In the genomic region with DNA sequence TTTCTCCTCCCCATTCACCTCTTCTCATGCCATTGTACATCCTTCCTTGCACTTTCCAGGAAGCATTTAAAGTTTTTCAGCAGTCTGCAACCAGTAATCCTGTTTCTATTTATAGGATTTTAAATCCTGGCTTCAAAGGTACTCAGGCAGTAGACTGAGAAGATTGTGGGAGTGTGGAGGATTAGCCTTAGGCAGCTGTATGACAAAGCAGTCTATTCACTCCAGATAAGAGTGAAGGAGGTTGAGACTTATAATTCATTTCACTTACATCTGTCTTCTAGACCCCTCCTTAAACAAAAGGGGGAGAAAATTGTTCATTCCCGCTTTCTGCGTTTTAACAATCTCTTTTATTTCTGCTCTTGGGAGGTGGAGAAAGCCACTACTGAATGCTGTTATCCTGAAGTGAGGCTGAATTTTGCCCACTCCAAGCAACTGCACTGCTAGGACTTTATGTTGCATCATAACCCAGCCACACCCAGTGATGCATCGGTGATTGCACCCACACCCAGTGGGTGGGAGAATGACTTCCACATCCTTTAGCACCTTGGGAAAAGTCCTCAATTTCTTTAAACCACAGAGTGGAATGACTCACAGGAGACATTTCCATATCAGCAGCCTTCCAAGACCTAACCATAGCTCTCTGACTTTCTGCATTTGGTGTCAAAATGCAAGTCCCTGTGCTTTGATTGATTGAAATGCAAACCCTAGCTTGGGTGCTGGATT, we compare ENCODE assay signal across 9 cellular contexts.
DNase-seq lines count a peak whose midpoint lies in the region; ATAC-seq and TF ChIP-seq lines count a peak whose summit lies in the region.
"Had no signal": no experiment of that assay in that cellular context is flagged by ENCODE, and none has a peak within 500 bp of the region (broad histone marks: within the 10 kb centered on the region; RNA-seq: fewer than 3 reads in every experiment).

No MANE protein-coding gene starts in this region.

- no peak overlapping the region for H3K4me3 Mint-ChIP-seq in activated naive CD8-positive, alpha-beta T cell treated with anti-CD3 and anti-CD28 coated beads, Interleukin-2, amount 50 U/mL, for 24 hours

- H3K27me3 ChIP-seq in HUES48 (ENCODE audit: control insufficient read depth, insufficient read depth, low read length) (no peaks in the 10 kb centered on the region), left lung (no peaks in the 10 kb centered on the region)
- H3K27me3 ChIP-seq: ascending aorta had no signal

- peak overlapping the region; percentile 6 for H3K27ac Mint-ChIP-seq in activated naive CD8-positive, alpha-beta T cell treated with anti-CD3 and anti-CD28 coated beads, Interleukin-2, amount 50 U/mL, for 24 hours

- H3K9me3 ChIP-seq in HUES48 (ENCODE audit: control insufficient read depth, insufficient read depth, low read length) (no peaks in the 10 kb centered on the region), left lung (no peaks in the 10 kb centered on the region)
- H3K9me3 ChIP-seq: ascending aorta had no signal

- H3K27me3 Mint-ChIP-seq in activated naive CD8-positive, alpha-beta T cell treated with anti-CD3 and anti-CD28 coated beads, Interleukin-2, amount 50 U/mL, for 24 hours: no peaks in the 10 kb centered on the region

- peaks cover 21% of the 10 kb centered on the region for H3K4me1 Mint-ChIP-seq in activated naive CD8-positive, alpha-beta T cell treated with anti-CD3 and anti-CD28 coated beads, Interleukin-2, amount 50 U/mL, for 24 hours

- no peaks in the 10 kb centered on the region for H3K36me3 Mint-ChIP-seq in activated naive CD8-positive, alpha-beta T cell treated with anti-CD3 and anti-CD28 coated beads, Interleukin-2, amount 50 U/mL, for 24 hours (ENCODE audit: low read depth)

- H3K9me3 Mint-ChIP-seq in activated naive CD8-positive, alpha-beta T cell treated with anti-CD3 and anti-CD28 coated beads, Interleukin-2, amount 50 U/mL, for 24 hours: peaks cover 5% of the 10 kb centered on the region

- no peak overlapping the region for H3K9ac ChIP-seq in HUES48 (ENCODE audit: low read depth, low read length)

- H3K27ac ChIP-seq in HUES48 (ENCODE audit: low read depth, low read length) (peak overlapping the region; percentile 90), left lung (no peak overlapping the region)
- H3K27ac ChIP-seq: ascending aorta had no signal

- ATAC-seq in activated naive CD8-positive, alpha-beta T cell treated with anti-CD3 and anti-CD28 coated beads, Interleukin-2, amount 50 U/mL, for 24 hours: peak; percentile 75
- ATAC-seq in left lung (peak; percentile 88), GM21526 (IDR thresholded peaks at IDR 0.05; ENCODE audit: low FRiP score, unreplicated experiment) (no peak), HG03442 (IDR thresholded peaks at IDR 0.05; ENCODE audit: unreplicated experiment) (no peak), HG03095 (IDR thresholded peaks at IDR 0.05; ENCODE audit: unreplicated experiment) (no peak)

- TF ChIP-seq CTCF in AG09319 (IDR thresholded peaks at IDR 0.05; ENCODE audit: low read depth, low read length) (no peak), left lung (IDR thresholded peaks at IDR 0.05) (no peak)

- H3K36me3 ChIP-seq in HUES48 (ENCODE audit: control insufficient read depth, insufficient read depth, low read length) (no peaks in the 10 kb centered on the region), left lung (no peaks in the 10 kb centered on the region)
- H3K36me3 ChIP-seq: ascending aorta had no signal

- DNase-seq in AG09319 (ENCODE audit: extremely low read depth, low read depth): peak; percentile 74
- peak; percentile 7 for DNase-seq in activated naive CD8-positive, alpha-beta T cell treated with anti-CD3 and anti-CD28 coated beads, Interleukin-2, amount 50 U/mL, for 24 hours
- peak in 1 of 2 donors; percentile 39 for DNase-seq in left lung
- DNase-seq in inferior parietal cortex (ENCODE audit: extremely low spot score): no peak

- H3K4me3 ChIP-seq in HUES48 (ENCODE audit: low read depth, low read length) (no peak overlapping the region), left lung (no peak overlapping the region)
- H3K4me3 ChIP-seq: ascending aorta had no signal

- intact Hi-C loops in left lung (cut with DNase I): no loop called here

- peaks cover 9% of the 10 kb centered on the region for H3K4me1 ChIP-seq in HUES48 (ENCODE audit: control insufficient read depth, insufficient read depth, low read length)
- peaks cover 0 to 13% of the 10 kb centered on the region in 2 donors for H3K4me1 ChIP-seq in left lung
- H3K4me1 ChIP-seq: ascending aorta had no signal

Comparison
In these comparisons a context has a peak if more than half of its experiments do, and no peak if none do; other contexts are left out.
1. ATAC-seq: peak in activated naive CD8-positive, alpha-beta T cell treated with anti-CD3 and anti-CD28 coated beads, Interleukin-2, amount 50 U/mL, for 24 hours (single experiment) and left lung (single experiment); none in GM21526 (single experiment), HG03442 (single experiment) and HG03095 (single experiment).